ENCODE assay signal across 1 cellular context in genomic region chr6:157531169-157531985, GRCh38.
TF ChIP-seq lines count a peak whose summit lies in the region.

No MANE protein-coding gene starts in this region.

TF ChIP-seq in HepG2, 621 proteins besides CTCF, POLR2A, EP300 and RAD21 (continued from another document and continues in another):
- TF ChIP-seq ZHX2 (IDR thresholded peaks at IDR 0.05; ENCODE audit: low read depth), result peak; percentile 80
- no peak; the same call in 1 of the 2 replicates for TF ChIP-seq ZHX2 (CRISPR knock-in tag; IDR thresholded peaks at IDR 0.05; ENCODE audit: borderline replicate concordance)
- peak; percentile 97 for TF ChIP-seq ARID3A (IDR thresholded peaks at IDR 0.05; ENCODE audit: low read depth, low read length)
- peak; percentile 97 for TF ChIP-seq ZNF274 (CRISPR knock-in tag; IDR thresholded peaks at IDR 0.05)
- peak; percentile 98 for TF ChIP-seq ZMYM3 (CRISPR knock-in tag; IDR thresholded peaks at IDR 0.05)
- TF ChIP-seq EED (CRISPR knock-in tag; IDR thresholded peaks at IDR 0.05), result no peak; the same call in none of the 2 replicates
- peak; percentile 99 for TF ChIP-seq ZBTB4 (CRISPR knock-in tag; IDR thresholded peaks at IDR 0.05; ENCODE audit: borderline replicate concordance)
- TF ChIP-seq TFDP2 (CRISPR knock-in tag; IDR thresholded peaks at IDR 0.05), result peak; percentile 77
- TF ChIP-seq ZBTB7B (CRISPR knock-in tag; IDR thresholded peaks at IDR 0.05), result peak; percentile 99
- TF ChIP-seq ZBTB7A (CRISPR knock-in tag; IDR thresholded peaks at IDR 0.05), result peak; percentile 96
- no peak; the same call in 1 of the 2 replicates for TF ChIP-seq ZNF816 (CRISPR knock-in tag; IDR thresholded peaks at IDR 0.05; ENCODE audit: borderline replicate concordance)
- no peak for TF ChIP-seq ZFAT (CRISPR knock-in tag; conservative IDR thresholded peaks at IDR 0.05)
- TF ChIP-seq MIER3 (CRISPR knock-in tag; IDR thresholded peaks at IDR 0.05; ENCODE audit: borderline replicate concordance), result peak; percentile 99
- no peak for TF ChIP-seq SYNCRIP (IDR thresholded peaks at IDR 0.05; ENCODE audit: insufficient read depth, low read depth, low read length)
- peak; percentile 93 for TF ChIP-seq JUND (CRISPR knock-in tag; IDR thresholded peaks at IDR 0.05)
- no peak for TF ChIP-seq CEBPZ (IDR thresholded peaks at IDR 0.05; ENCODE audit: low read length)
- TF ChIP-seq ZEB1 (IDR thresholded peaks at IDR 0.05; ENCODE audit: insufficient replicate concordance, low read depth), result no peak
- peak; percentile 83 for TF ChIP-seq ZFP36L1 (CRISPR knock-in tag; IDR thresholded peaks at IDR 0.05)
- TF ChIP-seq ZNF292 (CRISPR knock-in tag; IDR thresholded peaks at IDR 0.05; ENCODE audit: borderline replicate concordance, low read depth), result peak; percentile 99; the same call in 1 of the 2 replicates
- TF ChIP-seq MATR3 (CRISPR knock-in tag; IDR thresholded peaks at IDR 0.05), result no peak
- TF ChIP-seq ZNF30 (CRISPR knock-in tag; IDR thresholded peaks at IDR 0.05), result peak; percentile 41; the same call in 1 of the 2 replicates
- peak; percentile 99 for TF ChIP-seq CBX5 (CRISPR knock-in tag; IDR thresholded peaks at IDR 0.05; ENCODE audit: borderline replicate concordance)
- TF ChIP-seq STAT5B (CRISPR knock-in tag; IDR thresholded peaks at IDR 0.05), result 0 out of 2 replicates have a peak, but pooled peaks have one; percentile 40
- TF ChIP-seq ZSCAN29 (CRISPR knock-in tag; conservative IDR thresholded peaks at IDR 0.05), result peak; percentile 95; the same call in 1 of the 2 replicates
- peak; percentile 96 for TF ChIP-seq CSRNP2 (CRISPR knock-in tag; conservative IDR thresholded peaks at IDR 0.05; ENCODE audit: low read depth)
- TF ChIP-seq ZNF597 (CRISPR knock-in tag; IDR thresholded peaks at IDR 0.05), result no peak
- TF ChIP-seq THAP11 (CRISPR knock-in tag; IDR thresholded peaks at IDR 0.05), result peak; percentile 89
- no peak for TF ChIP-seq JARID2 (CRISPR knock-in tag; IDR thresholded peaks at IDR 0.05; ENCODE audit: insufficient replicate concordance)
- peak; percentile 96 for TF ChIP-seq RELA (CRISPR knock-in tag; IDR thresholded peaks at IDR 0.05)
- TF ChIP-seq ZNF550 (CRISPR knock-in tag; IDR thresholded peaks at IDR 0.05; ENCODE audit: borderline replicate concordance), result peak; percentile 79
- TF ChIP-seq MAF1 (CRISPR knock-in tag; IDR thresholded peaks at IDR 0.05; ENCODE audit: borderline replicate concordance), result peak; percentile 83; the same call in 1 of the 2 replicates
- TF ChIP-seq NR2F1 (CRISPR knock-in tag; IDR thresholded peaks at IDR 0.05), result peak; percentile 75 to 78; a peak in 3 of 4 replicates
- peak; percentile 0; the same call in 1 of the 2 replicates for TF ChIP-seq SRF (IDR thresholded peaks at IDR 0.05; ENCODE audit: low read depth, low read length)
- TF ChIP-seq ZNF761 (CRISPR knock-in tag; conservative IDR thresholded peaks at IDR 0.05), result peak; percentile 98
- peak; percentile 95 for TF ChIP-seq ZNF276 (CRISPR knock-in tag; IDR thresholded peaks at IDR 0.05; ENCODE audit: low read depth)
- TF ChIP-seq ZNF441 (CRISPR knock-in tag; IDR thresholded peaks at IDR 0.05; ENCODE audit: borderline replicate concordance), result peak; percentile 89
- peak; percentile 88 for TF ChIP-seq SRY (CRISPR knock-in tag; IDR thresholded peaks at IDR 0.05)
- TF ChIP-seq U2AF1 (optimal IDR thresholded peaks at IDR 0.05; ENCODE audit: low read depth, low read length), result peak; percentile 94
- TF ChIP-seq REL (CRISPR knock-in tag; conservative IDR thresholded peaks at IDR 0.05), result peak; percentile 95
- TF ChIP-seq FOXJ3 (CRISPR knock-in tag; IDR thresholded peaks at IDR 0.05; ENCODE audit: borderline replicate concordance), result peak; percentile 97
- peak; percentile 73 for TF ChIP-seq CCAR2 (optimal IDR thresholded peaks at IDR 0.05; ENCODE audit: low read depth, low read length)
- no peak for TF ChIP-seq TAF15 (IDR thresholded peaks at IDR 0.05; ENCODE audit: low read depth, low read length, poor library complexity, severe bottlenecking)
- peak; percentile 68; the same call in 1 of the 2 replicates for TF ChIP-seq KLF15 (CRISPR knock-in tag; IDR thresholded peaks at IDR 0.05; ENCODE audit: borderline replicate concordance)
- TF ChIP-seq THYN1 (CRISPR knock-in tag; IDR thresholded peaks at IDR 0.05; ENCODE audit: borderline replicate concordance, low read depth), result no peak
